In the genomic region with DNA sequence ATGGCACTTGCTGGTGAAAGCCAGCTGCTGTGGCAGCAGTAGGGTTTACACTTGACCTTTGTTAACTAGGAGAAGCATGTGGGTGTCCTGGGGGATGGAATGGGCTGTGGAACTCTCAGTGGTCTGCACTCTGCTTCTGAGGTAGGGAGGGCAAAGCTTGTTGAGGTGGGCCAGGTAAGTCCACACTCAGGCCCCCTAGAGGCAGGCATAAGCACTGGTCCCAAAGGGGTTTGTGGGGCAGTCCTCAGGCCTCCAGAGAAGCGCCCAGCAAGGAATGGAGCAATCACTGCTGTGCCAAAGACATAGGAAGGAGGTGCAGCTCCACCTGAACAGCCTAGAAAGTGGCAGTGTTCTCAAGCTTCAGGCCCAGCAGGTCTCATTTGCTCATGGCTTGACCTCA, we compare ENCODE assay signal across 3 cellular contexts.
TF ChIP-seq lines count a peak whose summit lies in the region.

No MANE protein-coding gene starts in this region.

TF ChIP-seq in SK-N-SH, 30 proteins besides CTCF, POLR2A, EP300 and RAD21:
- no peak for TF ChIP-seq MEF2A (IDR thresholded peaks at IDR 0.05; ENCODE audit: borderline replicate concordance, low read depth)
- no peak for TF ChIP-seq POLR2AphosphoS5 (IDR thresholded peaks at IDR 0.05; ENCODE audit: low read depth, low read length)
- TF ChIP-seq NRF1 (IDR thresholded peaks at IDR 0.05; ENCODE audit: low read depth, low read length): no peak
- no peak for TF ChIP-seq RXRA (IDR thresholded peaks at IDR 0.05; ENCODE audit: borderline replicate concordance, low read depth)
- no peak for TF ChIP-seq TCF12 (IDR thresholded peaks at IDR 0.05)
- no peak for TF ChIP-seq SMC3 (IDR thresholded peaks at IDR 0.05; ENCODE audit: low read depth, low read length)
- TF ChIP-seq RCOR1 (IDR thresholded peaks at IDR 0.05; ENCODE audit: low read length): no peak
- TF ChIP-seq GABPA (IDR thresholded peaks at IDR 0.05; ENCODE audit: low read depth): no peak

TF ChIP-seq in SK-N-SH treated with all-trans-retinoic acid at 6 μM for 48 hours, 23 proteins besides CTCF, POLR2A, EP300 and RAD21:
- no peak for TF ChIP-seq BACH2 (CRISPR knock-in tag; IDR thresholded peaks at IDR 0.05; ENCODE audit: borderline replicate concordance)
- no peak for TF ChIP-seq ZC3H10 (CRISPR knock-in tag; IDR thresholded peaks at IDR 0.05)
- TF ChIP-seq ZFP30 (CRISPR knock-in tag; IDR thresholded peaks at IDR 0.05): no peak
- no peak for TF ChIP-seq ZNF8 (CRISPR knock-in tag; IDR thresholded peaks at IDR 0.05)
- TF ChIP-seq ZNF565 (CRISPR knock-in tag; conservative IDR thresholded peaks at IDR 0.05; ENCODE audit: low read depth): no peak
- no peak for TF ChIP-seq CREB5 (CRISPR knock-in tag; IDR thresholded peaks at IDR 0.05; ENCODE audit: low read depth)
- TF ChIP-seq, protein P1, sequence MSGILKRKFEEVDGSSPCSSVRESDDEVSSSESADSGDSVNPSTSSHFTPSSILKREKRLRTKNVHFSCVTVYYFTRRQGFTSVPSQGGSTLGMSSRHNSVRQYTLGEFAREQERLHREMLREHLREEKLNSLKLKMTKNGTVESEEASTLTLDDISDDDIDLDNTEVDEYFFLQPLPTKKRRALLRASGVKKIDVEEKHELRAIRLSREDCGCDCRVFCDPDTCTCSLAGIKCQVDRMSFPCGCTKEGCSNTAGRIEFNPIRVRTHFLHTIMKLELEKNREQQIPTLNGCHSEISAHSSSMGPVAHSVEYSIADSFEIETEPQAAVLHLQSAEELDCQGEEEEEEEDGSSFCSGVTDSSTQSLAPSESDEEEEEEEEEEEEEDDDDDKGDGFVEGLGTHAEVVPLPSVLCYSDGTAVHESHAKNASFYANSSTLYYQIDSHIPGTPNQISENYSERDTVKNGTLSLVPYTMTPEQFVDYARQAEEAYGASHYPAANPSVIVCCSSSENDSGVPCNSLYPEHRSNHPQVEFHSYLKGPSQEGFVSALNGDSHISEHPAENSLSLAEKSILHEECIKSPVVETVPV (CRISPR knock-in tag; IDR thresholded peaks at IDR 0.05): no peak

TF ChIP-seq in WTC11, 78 proteins besides CTCF, POLR2A, EP300 and RAD21:
- TF ChIP-seq ZNF232 (CRISPR knock-in tag; IDR thresholded peaks at IDR 0.05): no peak
- TF ChIP-seq OVOL2 (CRISPR knock-in tag; IDR thresholded peaks at IDR 0.05; ENCODE audit: borderline replicate concordance): no peak
- no peak for TF ChIP-seq PRRX2 (CRISPR knock-in tag; IDR thresholded peaks at IDR 0.05)
- TF ChIP-seq NFE2L1 (CRISPR knock-in tag; IDR thresholded peaks at IDR 0.05): no peak
- TF ChIP-seq, protein P2, sequence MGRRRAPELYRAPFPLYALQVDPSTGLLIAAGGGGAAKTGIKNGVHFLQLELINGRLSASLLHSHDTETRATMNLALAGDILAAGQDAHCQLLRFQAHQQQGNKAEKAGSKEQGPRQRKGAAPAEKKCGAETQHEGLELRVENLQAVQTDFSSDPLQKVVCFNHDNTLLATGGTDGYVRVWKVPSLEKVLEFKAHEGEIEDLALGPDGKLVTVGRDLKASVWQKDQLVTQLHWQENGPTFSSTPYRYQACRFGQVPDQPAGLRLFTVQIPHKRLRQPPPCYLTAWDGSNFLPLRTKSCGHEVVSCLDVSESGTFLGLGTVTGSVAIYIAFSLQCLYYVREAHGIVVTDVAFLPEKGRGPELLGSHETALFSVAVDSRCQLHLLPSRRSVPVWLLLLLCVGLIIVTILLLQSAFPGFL (CRISPR knock-in tag; IDR thresholded peaks at IDR 0.05; ENCODE audit: borderline replicate concordance): no peak
- no peak for TF ChIP-seq NR2C2 (CRISPR knock-in tag; IDR thresholded peaks at IDR 0.05)
- no peak for TF ChIP-seq ZNF121 (CRISPR knock-in tag; IDR thresholded peaks at IDR 0.05)
- TF ChIP-seq, protein P3, sequence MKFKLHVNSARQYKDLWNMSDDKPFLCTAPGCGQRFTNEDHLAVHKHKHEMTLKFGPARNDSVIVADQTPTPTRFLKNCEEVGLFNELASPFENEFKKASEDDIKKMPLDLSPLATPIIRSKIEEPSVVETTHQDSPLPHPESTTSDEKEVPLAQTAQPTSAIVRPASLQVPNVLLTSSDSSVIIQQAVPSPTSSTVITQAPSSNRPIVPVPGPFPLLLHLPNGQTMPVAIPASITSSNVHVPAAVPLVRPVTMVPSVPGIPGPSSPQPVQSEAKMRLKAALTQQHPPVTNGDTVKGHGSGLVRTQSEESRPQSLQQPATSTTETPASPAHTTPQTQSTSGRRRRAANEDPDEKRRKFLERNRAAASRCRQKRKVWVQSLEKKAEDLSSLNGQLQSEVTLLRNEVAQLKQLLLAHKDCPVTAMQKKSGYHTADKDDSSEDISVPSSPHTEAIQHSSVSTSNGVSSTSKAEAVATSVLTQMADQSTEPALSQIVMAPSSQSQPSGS (CRISPR knock-in tag; IDR thresholded peaks at IDR 0.05; ENCODE audit: borderline replicate concordance, low read depth): no peak
- TF ChIP-seq, protein P4, sequence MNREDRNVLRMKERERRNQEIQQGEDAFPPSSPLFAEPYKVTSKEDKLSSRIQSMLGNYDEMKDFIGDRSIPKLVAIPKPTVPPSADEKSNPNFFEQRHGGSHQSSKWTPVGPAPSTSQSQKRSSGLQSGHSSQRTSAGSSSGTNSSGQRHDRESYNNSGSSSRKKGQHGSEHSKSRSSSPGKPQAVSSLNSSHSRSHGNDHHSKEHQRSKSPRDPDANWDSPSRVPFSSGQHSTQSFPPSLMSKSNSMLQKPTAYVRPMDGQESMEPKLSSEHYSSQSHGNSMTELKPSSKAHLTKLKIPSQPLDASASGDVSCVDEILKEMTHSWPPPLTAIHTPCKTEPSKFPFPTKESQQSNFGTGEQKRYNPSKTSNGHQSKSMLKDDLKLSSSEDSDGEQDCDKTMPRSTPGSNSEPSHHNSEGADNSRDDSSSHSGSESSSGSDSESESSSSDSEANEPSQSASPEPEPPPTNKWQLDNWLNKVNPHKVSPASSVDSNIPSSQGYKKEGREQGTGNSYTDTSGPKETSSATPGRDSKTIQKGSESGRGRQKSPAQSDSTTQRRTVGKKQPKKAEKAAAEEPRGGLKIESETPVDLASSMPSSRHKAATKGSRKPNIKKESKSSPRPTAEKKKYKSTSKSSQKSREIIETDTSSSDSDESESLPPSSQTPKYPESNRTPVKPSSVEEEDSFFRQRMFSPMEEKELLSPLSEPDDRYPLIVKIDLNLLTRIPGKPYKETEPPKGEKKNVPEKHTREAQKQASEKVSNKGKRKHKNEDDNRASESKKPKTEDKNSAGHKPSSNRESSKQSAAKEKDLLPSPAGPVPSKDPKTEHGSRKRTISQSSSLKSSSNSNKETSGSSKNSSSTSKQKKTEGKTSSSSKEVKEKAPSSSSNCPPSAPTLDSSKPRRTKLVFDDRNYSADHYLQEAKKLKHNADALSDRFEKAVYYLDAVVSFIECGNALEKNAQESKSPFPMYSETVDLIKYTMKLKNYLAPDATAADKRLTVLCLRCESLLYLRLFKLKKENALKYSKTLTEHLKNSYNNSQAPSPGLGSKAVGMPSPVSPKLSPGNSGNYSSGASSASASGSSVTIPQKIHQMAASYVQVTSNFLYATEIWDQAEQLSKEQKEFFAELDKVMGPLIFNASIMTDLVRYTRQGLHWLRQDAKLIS (CRISPR knock-in tag; IDR thresholded peaks at IDR 0.05; ENCODE audit: borderline replicate concordance): no peak
- TF ChIP-seq CREB1 (CRISPR knock-in tag; IDR thresholded peaks at IDR 0.05): no peak
